In genomic region chr11:94544832-94545640, GRCh38 we compare ENCODE assay signal across 8 cellular contexts. TPM values are rescaled to one million over a fixed set of nuclear protein-coding genes. Genes with fewer than 3 reads are reported as not detected.
A peak's percentile ranks its signal among the peaks of the same experiment; 100 is the strongest.
DNase-seq lines count a peak whose midpoint lies in the region; ATAC-seq, FAIRE-seq and TF ChIP-seq lines count a peak whose summit lies in the region.

No MANE protein-coding gene starts in this region.

- peak overlapping the region; percentile 67 to 80 (median 76) for H3K4me3 Mint-ChIP-seq in immature natural killer cell
- H3K4me3 Mint-ChIP-seq in stimulated activated effector memory CD8-positive, alpha-beta T cell treated with anti-CD3 and anti-CD28 coated beads, Interleukin-12 subunit alpha, Interleukin-12 subunit beta, amount 100 ng/mL, for 72 hours, result peak overlapping the region; percentile 97

- ATAC-seq in stimulated activated effector memory CD8-positive, alpha-beta T cell treated with anti-CD3 and anti-CD28 coated beads, Interleukin-12 subunit alpha, Interleukin-12 subunit beta, amount 100 ng/mL, for 72 hours, result no peak

- peak overlapping the region in 2 of 6 donors; percentile 19 to 64 for H3K27ac Mint-ChIP-seq in immature natural killer cell
- H3K27ac Mint-ChIP-seq in stimulated activated effector memory CD8-positive, alpha-beta T cell treated with anti-CD3 and anti-CD28 coated beads, Interleukin-12 subunit alpha, Interleukin-12 subunit beta, amount 100 ng/mL, for 72 hours, result peak overlapping the region; percentile 58

- TF ChIP-seq CTCF in ascending aorta (IDR thresholded peaks at IDR 0.05) (no peak), D721Med (IDR thresholded peaks at IDR 0.05; ENCODE audit: insufficient read depth, missing control alignments) (no peak)

- H3K27ac ChIP-seq in ascending aorta, result peak overlapping the region; percentile 97 to 100

- H3K27me3 Mint-ChIP-seq in immature natural killer cell (ENCODE audit: low read depth in 3 of 3), result peaks cover 0 to 3% (median 2%) of the 10 kb centered on the region in 3 donors

- no peaks in the 10 kb centered on the region for H3K9me3 Mint-ChIP-seq in immature natural killer cell
- no peaks in the 10 kb centered on the region for H3K9me3 Mint-ChIP-seq in stimulated activated effector memory CD8-positive, alpha-beta T cell treated with anti-CD3 and anti-CD28 coated beads, Interleukin-12 subunit alpha, Interleukin-12 subunit beta, amount 100 ng/mL, for 72 hours

- H3K4me1 ChIP-seq in ascending aorta, result peaks cover 7 to 17% of the 10 kb centered on the region in 2 donors

- peaks cover 0 to 12% (median 0%) of the 10 kb centered on the region in 3 donors for H3K36me3 Mint-ChIP-seq in immature natural killer cell
- peaks cover 19% of the 10 kb centered on the region for H3K36me3 Mint-ChIP-seq in stimulated activated effector memory CD8-positive, alpha-beta T cell treated with anti-CD3 and anti-CD28 coated beads, Interleukin-12 subunit alpha, Interleukin-12 subunit beta, amount 100 ng/mL, for 72 hours

- DNase-seq in activated gamma-delta T cell (lab: John Stamatoyannopoulos, UW), result peak; percentile 17
- no peak for DNase-seq in activated gamma-delta T cell treated with Interleukin-2 at 50 U/mL for 16 hours
- DNase-seq in ascending aorta (ENCODE audit: low spot score in 2 of 2), result no peak
- DNase-seq in immature natural killer cell, result no peak
- peak in 1 of 2 donors; percentile 9 for DNase-seq in stimulated activated effector memory CD8-positive, alpha-beta T cell treated with anti-CD3 and anti-CD28 coated beads, Interleukin-12 subunit alpha, Interleukin-12 subunit beta, amount 100 ng/mL, for 72 hours (ENCODE audit: low spot score in 2 of 2)
- DNase-seq in stimulated activated CD4-positive, alpha-beta T cell treated with anti-CD3 and anti-CD28 coated beads, Interleukin-15, amount 100 ng/mL, for 24 hours, result no peak
- DNase-seq in stimulated activated naive CD4-positive, alpha-beta T cell (lab: John Stamatoyannopoulos, UW), result no peak
- no peak for DNase-seq in D721Med (ENCODE audit: insufficient read length, low spot score)

- H3K9me3 ChIP-seq in ascending aorta, result no peaks in the 10 kb centered on the region

- H3K4me1 Mint-ChIP-seq in immature natural killer cell, result peaks cover 36 to 48% of the 10 kb centered on the region in 2 donors
- peaks cover 39% of the 10 kb centered on the region for H3K4me1 Mint-ChIP-seq in stimulated activated effector memory CD8-positive, alpha-beta T cell treated with anti-CD3 and anti-CD28 coated beads, Interleukin-12 subunit alpha, Interleukin-12 subunit beta, amount 100 ng/mL, for 72 hours

- peak overlapping the region; percentile 81 to 93 for H3K4me3 ChIP-seq in ascending aorta

- intact Hi-C loops in ascending aorta (cut with DNase I), result loop anchor here (5.0 to 10.0 kb wide), 3 partner anchors 220 to 1240 kb away; partner anchors contain the start of genes AMOTL1 and FAM76B

- FAIRE-seq in D721Med (lab: Jason Lieb, UNC), result no peak

- no peaks in the 10 kb centered on the region for H3K27me3 ChIP-seq in ascending aorta

- peaks cover 0 to 6% of the 10 kb centered on the region in 2 donors for H3K36me3 ChIP-seq in ascending aorta

RNA-seq across cellular contexts. Expression of gene FUT4, which starts 1.3 kb away (rescaled TPM):
- 3.2 TPM for total RNA-seq in ascending aorta
- 1 to 10 TPM; 1.3 to 2.4 (median 1.4) TPM for polyA plus RNA-seq in immature natural killer cell

RNA-seq across cellular contexts. Expression of gene PIWIL4, which starts 22.1 kb away (rescaled TPM):
- 4.5 TPM for total RNA-seq in ascending aorta
- under 1 TPM in 1 of 3 donors, not detected in 2; 0.85 TPM for polyA plus RNA-seq in immature natural killer cell

RNA-seq across cellular contexts. Expression of gene C11orf97, which starts 32.8 kb away (rescaled TPM):
- not detected for total RNA-seq in ascending aorta
- polyA plus RNA-seq in immature natural killer cell, result not detected

RNA-seq across cellular contexts. Expression of gene ANKRD49, which starts 51.3 kb away (rescaled TPM):
- 7.0 TPM for total RNA-seq in ascending aorta
- polyA plus RNA-seq in immature natural killer cell, result 10 to 100 TPM; 19.4 to 26.4 (median 19.9) TPM

RNA-seq across cellular contexts. Expression of gene MRE11, which starts 51.4 kb away (rescaled TPM):
- total RNA-seq in ascending aorta, result 3.3 TPM
- polyA plus RNA-seq in immature natural killer cell, result 10 to 100 TPM in 1 of 3 donors, 1 to 10 TPM in 2; 9.1 to 20.1 (median 9.6) TPM
